In genomic region chr21:28220670-28221069, GRCh38 we compare ENCODE assay signal across 3 cellular contexts.
A peak's percentile ranks its signal among the peaks of the same experiment; 100 is the strongest.
TF ChIP-seq lines count a peak whose summit lies in the region.

No MANE protein-coding gene starts in this region.

TF ChIP-seq in SK-N-SH, 30 proteins besides CTCF, POLR2A, EP300 and RAD21:
- no peak for TF ChIP-seq PBX3 (IDR thresholded peaks at IDR 0.05)
- TF ChIP-seq NFIC (IDR thresholded peaks at IDR 0.05; ENCODE audit: borderline replicate concordance), result peak; percentile 40; the same call in 1 of the 2 replicates

TF ChIP-seq in SK-N-SH treated with all-trans-retinoic acid at 6 μM for 48 hours, 23 proteins besides CTCF, POLR2A, EP300 and RAD21:
- TF ChIP-seq, protein P1, sequence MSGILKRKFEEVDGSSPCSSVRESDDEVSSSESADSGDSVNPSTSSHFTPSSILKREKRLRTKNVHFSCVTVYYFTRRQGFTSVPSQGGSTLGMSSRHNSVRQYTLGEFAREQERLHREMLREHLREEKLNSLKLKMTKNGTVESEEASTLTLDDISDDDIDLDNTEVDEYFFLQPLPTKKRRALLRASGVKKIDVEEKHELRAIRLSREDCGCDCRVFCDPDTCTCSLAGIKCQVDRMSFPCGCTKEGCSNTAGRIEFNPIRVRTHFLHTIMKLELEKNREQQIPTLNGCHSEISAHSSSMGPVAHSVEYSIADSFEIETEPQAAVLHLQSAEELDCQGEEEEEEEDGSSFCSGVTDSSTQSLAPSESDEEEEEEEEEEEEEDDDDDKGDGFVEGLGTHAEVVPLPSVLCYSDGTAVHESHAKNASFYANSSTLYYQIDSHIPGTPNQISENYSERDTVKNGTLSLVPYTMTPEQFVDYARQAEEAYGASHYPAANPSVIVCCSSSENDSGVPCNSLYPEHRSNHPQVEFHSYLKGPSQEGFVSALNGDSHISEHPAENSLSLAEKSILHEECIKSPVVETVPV (CRISPR knock-in tag; IDR thresholded peaks at IDR 0.05), result no peak
- TF ChIP-seq POU6F1 (CRISPR knock-in tag; IDR thresholded peaks at IDR 0.05; ENCODE audit: borderline replicate concordance, low read depth) (no peak), TCF4 (CRISPR knock-in tag; IDR thresholded peaks at IDR 0.05; ENCODE audit: borderline replicate concordance) (no peak), ARNTL (CRISPR knock-in tag; IDR thresholded peaks at IDR 0.05; ENCODE audit: borderline replicate concordance, low read depth) (no peak), CSDC2 (CRISPR knock-in tag; IDR thresholded peaks at IDR 0.05) (no peak), GLIS3 (CRISPR knock-in tag; IDR thresholded peaks at IDR 0.05) (no peak), ZC3H10 (CRISPR knock-in tag; IDR thresholded peaks at IDR 0.05) (no peak)

TF ChIP-seq in endothelial cell of umbilical vein, 7 proteins besides CTCF, POLR2A, EP300 and RAD21:
- no peak for TF ChIP-seq EZH2 (IDR thresholded peaks at IDR 0.05; ENCODE audit: borderline replicate concordance, low read depth, low read length, severe bottlenecking)
- no peak for TF ChIP-seq JUN (IDR thresholded peaks at IDR 0.05; ENCODE audit: borderline replicate concordance, insufficient read depth, insufficient read length, low read depth)
- TF ChIP-seq POLR2AphosphoS5 (IDR thresholded peaks at IDR 0.05; ENCODE audit: insufficient read depth, low read depth, low read length), result no peak
- TF ChIP-seq MYC (IDR thresholded peaks at IDR 0.05; ENCODE audit: low read depth, low read length), result no peak
